ENCODE assay signal across 8 cellular contexts in genomic region chr2:16666453-16666801, GRCh38. TPM values are rescaled to one million over a fixed set of nuclear protein-coding genes. Genes with fewer than 3 reads are reported as not detected.
DNase-seq lines count a peak whose midpoint lies in the region; ATAC-seq and TF ChIP-seq lines count a peak whose summit lies in the region.

No MANE protein-coding gene starts in this region.

- no peak overlapping the region for H3K4me3 ChIP-seq in gastroesophageal sphincter
- H3K4me3 ChIP-seq in transverse colon, result peak overlapping the region in 1 of 4 donors; percentile 53

- peaks cover 52% of the 10 kb centered on the region for H3K27me3 Mint-ChIP-seq in T-helper 17 cell
- H3K27me3 Mint-ChIP-seq in stimulated activated naive B cell treated with anti-CD40 and anti-IgM and Interleukin-4, amounts not matched to agents 10 μg/mL and 1 μg/mL and 100 μg/mL, for 72 hours, result no peaks in the 10 kb centered on the region

- TF ChIP-seq EP300 in gastroesophageal sphincter (IDR thresholded peaks at IDR 0.05) (no peak), transverse colon (IDR thresholded peaks at IDR 0.05; ENCODE audit: low read depth) (no peak)

- TF ChIP-seq POLR2A in gastroesophageal sphincter (IDR thresholded peaks at IDR 0.05), result no peak
- TF ChIP-seq POLR2A in transverse colon (IDR thresholded peaks at IDR 0.05), result no peak

- DNase-seq in NCI-H748 (lab: John Stamatoyannopoulos, UW; ENCODE audit: unreplicated experiment) (peak; percentile 23), NCI-H748 treated with DMSO at 0.1 percent for 48 hours (lab: John Stamatoyannopoulos, UW) (no peak), T-helper 17 cell (no peak), transverse colon (no peak), NCI-H1105 treated with DMSO at 0.1 percent for 48 hours (lab: John Stamatoyannopoulos, UW) (no peak)
- no peak for DNase-seq in stimulated activated naive B cell treated with anti-CD40 and anti-IgM and Interleukin-4, amounts not matched to agents 10 μg/mL and 1 μg/mL and 100 μg/mL, for 72 hours

- 29 to 47% methylated on average over 5 of the region's 8 CpGs for WGBS in gastroesophageal sphincter (ENCODE audit: low coverage in 1 of 2), 2 donors
- WGBS in transverse colon (ENCODE audit: low coverage in 1 of 2), 2 donors, result 28 to 53% methylated on average over 3 to 8 of the region's 8 CpGs

- ATAC-seq in T-helper 17 cell, result peak; percentile 29
- ATAC-seq in gastroesophageal sphincter, result no peak
- ATAC-seq in stimulated activated naive B cell treated with anti-CD40 and anti-IgM and Interleukin-4, amounts not matched to agents 10 μg/mL and 1 μg/mL and 100 μg/mL, for 72 hours (replicated peaks), result no peak
- no peak for ATAC-seq in HG02852 (IDR thresholded peaks at IDR 0.05; ENCODE audit: unreplicated experiment)

- H3K9me3 ChIP-seq in T-helper 17 cell (ENCODE audit: control insufficient read depth, low read length, poor library complexity, severe bottlenecking), result no peaks in the 10 kb centered on the region
- no peaks in the 10 kb centered on the region for H3K9me3 ChIP-seq in gastroesophageal sphincter
- no peaks in the 10 kb centered on the region for H3K9me3 ChIP-seq in transverse colon

- in situ Hi-C loops in transverse colon (cut with MboI; ENCODE audit: low pct_ligation_motif_present in 1 of 4, low pct_unique_long_range_greater_than_20kb in 1 of 4, low sequenced_read_pairs in 3 of 4), result no loop called here

- H3K36me3 ChIP-seq in gastroesophageal sphincter (no peaks in the 10 kb centered on the region), transverse colon (no peaks in the 10 kb centered on the region)

- H3K27me3 ChIP-seq in gastroesophageal sphincter, result no peaks in the 10 kb centered on the region
- H3K27me3 ChIP-seq in transverse colon, result peaks cover 25% of the 10 kb centered on the region

- peaks cover 8% of the 10 kb centered on the region for H3K36me3 Mint-ChIP-seq in T-helper 17 cell (ENCODE audit: low read depth)
- H3K36me3 Mint-ChIP-seq in stimulated activated naive B cell treated with anti-CD40 and anti-IgM and Interleukin-4, amounts not matched to agents 10 μg/mL and 1 μg/mL and 100 μg/mL, for 72 hours, result no peaks in the 10 kb centered on the region

- H3K4me1 ChIP-seq in gastroesophageal sphincter, result peaks cover 3 to 49% (median 14%) of the 10 kb centered on the region in 3 donors
- peaks cover 2 to 40% (median 10%) of the 10 kb centered on the region in 4 donors for H3K4me1 ChIP-seq in transverse colon

- H3K27ac ChIP-seq in gastroesophageal sphincter (peak overlapping the region in 3 of 4 donors; percentile 62 to 84 (median 73)), transverse colon (peak overlapping the region in 1 of 4 donors; percentile 58)

- no peaks in the 10 kb centered on the region for H3K9me3 Mint-ChIP-seq in stimulated activated naive B cell treated with anti-CD40 and anti-IgM and Interleukin-4, amounts not matched to agents 10 μg/mL and 1 μg/mL and 100 μg/mL, for 72 hours

- peak overlapping the region; percentile 92 for H3K4me3 Mint-ChIP-seq in T-helper 17 cell
- peak overlapping the region; percentile 83 to 85 for H3K4me3 Mint-ChIP-seq in stimulated activated naive B cell treated with anti-CD40 and anti-IgM and Interleukin-4, amounts not matched to agents 10 μg/mL and 1 μg/mL and 100 μg/mL, for 72 hours

- TF ChIP-seq CTCF in gastroesophageal sphincter (IDR thresholded peaks at IDR 0.05), result no peak
- TF ChIP-seq CTCF in transverse colon (IDR thresholded peaks at IDR 0.05), result no peak

- intact Hi-C loops in transverse colon (cut with DNase I; ENCODE audit: low total_unique reads), result no loop called here

- peaks cover 20% of the 10 kb centered on the region for H3K4me1 Mint-ChIP-seq in T-helper 17 cell
- peaks cover 40 to 52% of the 10 kb centered on the region in 2 donors for H3K4me1 Mint-ChIP-seq in stimulated activated naive B cell treated with anti-CD40 and anti-IgM and Interleukin-4, amounts not matched to agents 10 μg/mL and 1 μg/mL and 100 μg/mL, for 72 hours

- peak overlapping the region; percentile 75 for H3K27ac Mint-ChIP-seq in T-helper 17 cell
- peak overlapping the region; percentile 83 for H3K27ac Mint-ChIP-seq in stimulated activated naive B cell treated with anti-CD40 and anti-IgM and Interleukin-4, amounts not matched to agents 10 μg/mL and 1 μg/mL and 100 μg/mL, for 72 hours

RNA-seq across cellular contexts. Expression of gene CYRIA, which starts 0.8 kb away (rescaled TPM):
- 1 to 10 TPM in 1 of 2 donors, under 1 TPM in 1; 0.68 to 2.4 TPM for total RNA-seq in T-helper 17 cell
- 10 to 100 TPM in 3 of 4 donors, 1 to 10 TPM in 1; 9.3 to 20.7 (median 13.4) TPM for total RNA-seq in gastroesophageal sphincter
- total RNA-seq in transverse colon, result 1 to 10 TPM in 3 of 4 donors, under 1 TPM in 1; 0.20 to 8.4 (median 2.6) TPM
